ENCODE assay signal across 7 cellular contexts in genomic region chr7:116500071-116500853, GRCh38. TPM values are rescaled to one million over a fixed set of nuclear protein-coding genes. Genes with fewer than 3 reads are reported as not detected.
DNase-seq lines count a peak whose midpoint lies in the region; ATAC-seq and TF ChIP-seq lines count a peak whose summit lies in the region.

No MANE protein-coding gene starts in this region.

- H3K27ac ChIP-seq in aorta (ENCODE audit: low read depth in 1 of 2, low read length in 2 of 2): peak overlapping the region; percentile 20 to 90

- TF ChIP-seq CTCF in natural killer cell (IDR thresholded peaks at IDR 0.05): no peak

- peaks cover 10 to 11% of the 10 kb centered on the region in 2 donors for H3K4me1 Mint-ChIP-seq in natural killer cell

- H3K4me3 Mint-ChIP-seq in natural killer cell: peak overlapping the region; percentile 72

- H3K36me3 ChIP-seq in aorta (ENCODE audit: control insufficient read depth in 1 of 2, insufficient read depth in 2 of 2, low read length in 1 of 2): no peaks in the 10 kb centered on the region

- peak; percentile 71 for DNase-seq in activated CD8-positive, alpha-beta memory T cell treated with anti-CD3 and anti-CD28 coated beads, Interleukin-2, amount 50 U/mL, for 48 hours
- DNase-seq in fibroblast of gingiva (ENCODE audit: low read depth): peak; percentile 40
- no peak for DNase-seq in natural killer cell
- peak; percentile 54 to 73 for DNase-seq in aorta
- DNase-seq in NCI-H2196 treated with DMSO at 0.1 percent for 48 hours (lab: John Stamatoyannopoulos, UW; ENCODE audit: unreplicated experiment): no peak

- H3K36me3 Mint-ChIP-seq in natural killer cell: no peaks in the 10 kb centered on the region

- H3K27me3 ChIP-seq in aorta (ENCODE audit: control insufficient read depth in 1 of 2, insufficient read depth in 2 of 2, low read length in 1 of 2): no peaks in the 10 kb centered on the region

- intact Hi-C loops in natural killer cell (cut with micrococcal nuclease): no loop called here
- intact Hi-C loops in aorta (cut with DNase I): loop anchor here in 1 of 2 donors (2.0 kb wide), 1 partner anchor 27 kb away; no protein-coding TSS in a partner anchor

- H3K9me3 Mint-ChIP-seq in natural killer cell: no peaks in the 10 kb centered on the region

- peak; percentile 47 for ATAC-seq in GM19328 (IDR thresholded peaks at IDR 0.05; ENCODE audit: unreplicated experiment)
- peak; percentile 71 for ATAC-seq in HG03378 (IDR thresholded peaks at IDR 0.05; ENCODE audit: unreplicated experiment)
- ATAC-seq in natural killer cell: peak in 2 of 3 donors; percentile 27 to 47
- peak; percentile 59 for ATAC-seq in aorta (ENCODE audit: low FRiP score)

- WGBS in aorta, 2 donors: 0 to 1% methylated on average over 31 to 37 of the region's 37 CpGs

- H3K27ac Mint-ChIP-seq in natural killer cell: no peak overlapping the region

- peak overlapping the region; percentile 60 to 80 for H3K4me3 ChIP-seq in aorta (ENCODE audit: low read length in 2 of 2)

- no peaks in the 10 kb centered on the region for H3K9me3 ChIP-seq in aorta (ENCODE audit: control insufficient read depth, low read length)

- peaks cover 40 to 71% of the 10 kb centered on the region in 2 donors for H3K27me3 Mint-ChIP-seq in natural killer cell (ENCODE audit: low read depth in 2 of 2)

- peaks cover 0 to 3% of the 10 kb centered on the region in 2 donors for H3K4me1 ChIP-seq in aorta (ENCODE audit: control insufficient read depth in 1 of 2, insufficient read depth in 2 of 2, low read length in 2 of 2)

RNA-seq across cellular contexts. Expression of gene CAV2, which starts 0.7 kb away (rescaled TPM):
- total RNA-seq in natural killer cell (1 to 10 TPM in 1 of 3 donors, not detected in 2; 1.9 TPM), aorta (100 to 1,000 TPM in 1 of 2 donors, 10 to 100 TPM in 1; 86.7 to 131 TPM)
- polyA plus RNA-seq in aorta: 10 to 100 TPM; 81.8 to 89.8 TPM

RNA-seq across cellular contexts. Expression of gene CAV1, which starts 24.6 kb away (rescaled TPM):
- total RNA-seq in natural killer cell (not detected), aorta (100 to 1,000 TPM; 229 to 230 TPM)
- 100 to 1,000 TPM; 133 to 229 TPM for polyA plus RNA-seq in aorta

Comparison
In these comparisons a context has a peak if more than half of its experiments do, and no peak if none do; other contexts are left out.
1. DNase-seq: peak in activated CD8-positive, alpha-beta memory T cell treated with anti-CD3 and anti-CD28 coated beads, Interleukin-2, amount 50 U/mL, for 48 hours (single experiment), fibroblast of gingiva (single experiment) and aorta (2 of 2); none in natural killer cell (single experiment) and NCI-H2196 treated with DMSO at 0.1 percent for 48 hours (single experiment).
2. RNA of gene CAV2, which starts 0.7 kb away (total RNA-seq): 86.7 to 131 TPM in aorta; 1.9 TPM in natural killer cell; every median in the first group is over 10 times any median in the second.
3. RNA of gene CAV1, which starts 24.6 kb away (total RNA-seq): 229 to 230 TPM in aorta; not detected in natural killer cell; every median in the first group is over 100 times any median in the second.
4. Peak in every context shown above with its lines, with median percentiles within 50 percentile points of each other: ATAC-seq.